8 cellular contexts compared by ENCODE assay signal in the genomic region with DNA sequence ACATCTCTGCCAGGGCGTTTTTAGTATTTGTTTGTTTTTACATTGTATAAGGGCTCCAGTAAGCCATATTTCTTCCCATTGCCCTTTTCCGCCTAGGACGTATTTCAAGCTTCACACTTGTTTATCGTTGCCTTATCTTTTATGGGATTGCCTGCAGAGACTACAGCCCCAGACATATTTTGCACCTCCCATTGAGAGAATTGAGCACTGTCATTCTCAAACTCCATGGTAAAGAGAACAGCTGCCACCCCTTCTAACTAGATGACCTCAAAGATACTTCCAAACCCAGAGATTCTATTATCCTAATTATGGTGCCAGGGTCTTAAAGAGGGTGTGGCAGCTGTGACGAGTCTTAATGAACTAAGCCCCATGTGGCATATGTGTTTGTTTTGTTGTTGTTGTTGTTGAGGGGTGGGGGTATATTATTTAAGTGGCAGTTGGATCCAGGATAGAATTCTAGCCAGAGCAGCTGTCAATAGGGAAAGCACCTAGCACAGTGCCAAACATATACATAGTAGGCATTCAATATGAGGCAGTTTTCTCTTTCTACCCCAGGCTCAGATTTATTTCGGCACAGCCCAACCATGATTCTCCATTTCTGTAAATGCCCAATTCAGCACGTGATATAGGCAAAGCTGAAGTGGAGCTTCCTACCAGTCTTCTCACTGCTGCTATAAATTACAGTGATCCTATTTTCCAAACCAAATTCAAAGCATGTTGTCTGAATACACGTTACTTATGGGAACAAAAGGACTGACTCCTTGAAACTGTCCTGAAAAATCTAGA. TPM values are rescaled to one million over a fixed set of nuclear protein-coding genes. Genes with fewer than 3 reads are reported as not detected.
DNase-seq lines count a peak whose midpoint lies in the region; ATAC-seq, FAIRE-seq and TF ChIP-seq lines count a peak whose summit lies in the region.

No MANE protein-coding gene starts in this region.

- H3K36me3 Mint-ChIP-seq in activated CD4-positive, alpha-beta T cell treated with anti-CD3 and anti-CD28 coated beads, Interleukin-2, amount 10 ng/mL, durations not matched to agents 7 days and 5 days (ENCODE audit: low read depth) = peaks cover 8% of the 10 kb centered on the region
- H3K36me3 Mint-ChIP-seq in activated naive CD8-positive, alpha-beta T cell treated with anti-CD3 and anti-CD28 coated beads for 36 hours = peaks cover 9% of the 10 kb centered on the region

- peak overlapping the region; percentile 89 for H3K4me3 Mint-ChIP-seq in activated CD4-positive, alpha-beta T cell treated with anti-CD3 and anti-CD28 coated beads, Interleukin-2, amount 10 ng/mL, durations not matched to agents 7 days and 5 days
- peak overlapping the region; percentile 99 for H3K4me3 Mint-ChIP-seq in activated naive CD8-positive, alpha-beta T cell treated with anti-CD3 and anti-CD28 coated beads for 36 hours

- intact Hi-C loops in HepG2 (cut with micrococcal nuclease; ENCODE audit: unreplicated experiment) = loop anchor here (2.0 kb wide), 1 partner anchor 17 kb away; no protein-coding TSS in a partner anchor

- TF ChIP-seq EP300 in HepG2 (IDR thresholded peaks at IDR 0.05; ENCODE audit: low read depth in 2 of 2, low read length in 2 of 2) = no peak
- no peak for TF ChIP-seq EP300 in HepG2 (CRISPR knock-in tag; IDR thresholded peaks at IDR 0.05; ENCODE audit: borderline replicate concordance)

- no peaks in the 10 kb centered on the region for H3K27me3 Mint-ChIP-seq in activated CD4-positive, alpha-beta T cell treated with anti-CD3 and anti-CD28 coated beads, Interleukin-2, amount 10 ng/mL, durations not matched to agents 7 days and 5 days
- no peaks in the 10 kb centered on the region for H3K27me3 Mint-ChIP-seq in activated naive CD8-positive, alpha-beta T cell treated with anti-CD3 and anti-CD28 coated beads for 36 hours

- peak overlapping the region; percentile 12 for H3K27ac Mint-ChIP-seq in activated CD4-positive, alpha-beta T cell treated with anti-CD3 and anti-CD28 coated beads, Interleukin-2, amount 10 ng/mL, durations not matched to agents 7 days and 5 days
- H3K27ac Mint-ChIP-seq in activated naive CD8-positive, alpha-beta T cell treated with anti-CD3 and anti-CD28 coated beads for 36 hours = peak overlapping the region; percentile 97

- H3K27ac ChIP-seq in HepG2 (ENCODE audit: extremely low read length, insufficient read depth, low read length) (peak overlapping the region; percentile 34), thoracic aorta (no peak overlapping the region)

- H3K9ac ChIP-seq in HepG2 (ENCODE audit: insufficient read depth, low read depth, low read length) = peak overlapping the region; percentile 60

- 20% methylated on average over 8 of the region's 8 CpGs for whole genome bisulfite sequencing in HepG2 (ENCODE audit: low lambda C conversion rate)

- POLR2A ChIA-PET in activated CD4-positive, alpha-beta T cell treated with anti-CD3 and anti-CD28 coated beads, Interleukin-2, amount 10 ng/mL, durations not matched to agents 7 days and 5 days (lab: Charles Lee) = no interaction called here
- POLR2A ChIA-PET in HepG2 (lab: Yijun Ruan, JAX) = interaction anchor here (1.2 to 2.7 kb wide), 2 partner anchors 16 to 123 kb away, joined by 3 to 24 read pairs; a partner anchor contains a TSS

- H3K4me3 ChIP-seq in HepG2 (replicated peaks in 1 of 3; ENCODE audit: insufficient read depth in 1 of 3, low read depth in 2 of 3, low read length in 3 of 3) (peak overlapping the region; percentile 82 to 98 (median 86)), thoracic aorta (peak overlapping the region; percentile 97)

- TF ChIP-seq CTCF in HepG2 (CRISPR knock-in tag; IDR thresholded peaks at IDR 0.05) = no peak
- TF ChIP-seq CTCF in thoracic aorta (IDR thresholded peaks at IDR 0.05) = no peak

- BruUV-seq in HepG2 (replicated peaks; lab: Mats Ljungman, UMichigan) = no TSS peak

- H3K79me2 ChIP-seq in HepG2 (ENCODE audit: insufficient read depth, low read length) = peaks cover 4% of the 10 kb centered on the region

- no peaks in the 10 kb centered on the region for H4K20me1 ChIP-seq in HepG2 (ENCODE audit: insufficient read depth, low read length)

- peaks cover 27% of the 10 kb centered on the region for H3K4me1 Mint-ChIP-seq in activated CD4-positive, alpha-beta T cell treated with anti-CD3 and anti-CD28 coated beads, Interleukin-2, amount 10 ng/mL, durations not matched to agents 7 days and 5 days
- H3K4me1 Mint-ChIP-seq in activated naive CD8-positive, alpha-beta T cell treated with anti-CD3 and anti-CD28 coated beads for 36 hours = peaks cover 24% of the 10 kb centered on the region

- no peaks in the 10 kb centered on the region for H3K9me3 ChIP-seq in HepG2 (ENCODE audit: low read length)
- no peaks in the 10 kb centered on the region for H3K9me3 ChIP-seq in thoracic aorta

- no peak for DNase-seq in activated CD4-positive, alpha-beta T cell treated with anti-CD3 and anti-CD28 coated beads, Interleukin-2, amount 10 ng/mL, durations not matched to agents 7 days and 5 days
- no peak for DNase-seq in activated CD4-positive, alpha-beta T cell treated with anti-CD3 and anti-CD28 coated beads for 1 hour
- DNase-seq in activated naive CD8-positive, alpha-beta T cell treated with anti-CD3 and anti-CD28 coated beads for 36 hours = no peak
- DNase-seq in HepG2 (ENCODE audit: low spot score) (no peak), thoracic aorta (ENCODE audit: low spot score) (no peak), SIG-M5 (lab: John Stamatoyannopoulos, UW) (no peak), DMS79 (lab: John Stamatoyannopoulos, UW) (no peak), urothelium cell line (ENCODE audit: low spot score) (no peak)

- peak; percentile 18; the same call in 1 of the 3 replicates for ATAC-seq in HepG2
- no peak for ATAC-seq in thoracic aorta (ENCODE audit: insufficient number of reproducible peaks, low FRiP score, low read depth)

- TF ChIP-seq POLR2A in HepG2 (IDR thresholded peaks at IDR 0.05; ENCODE audit: insufficient read depth in 1 of 2, low read depth in 2 of 2, low read length in 2 of 2) = no peak

- in situ Hi-C loops in HepG2 (cut with HindIII; ENCODE audit: extremely low pct_ligation_motif_present, low pct_unique_long_range_greater_than_20kb) = no loop called here

- no peaks in the 10 kb centered on the region for H3K9me3 Mint-ChIP-seq in activated CD4-positive, alpha-beta T cell treated with anti-CD3 and anti-CD28 coated beads, Interleukin-2, amount 10 ng/mL, durations not matched to agents 7 days and 5 days
- H3K9me3 Mint-ChIP-seq in activated naive CD8-positive, alpha-beta T cell treated with anti-CD3 and anti-CD28 coated beads for 36 hours = no peaks in the 10 kb centered on the region

- H2AFZ ChIP-seq in HepG2 (ENCODE audit: low read length) = peak overlapping the region; percentile 97

- H3K36me3 ChIP-seq in HepG2 (replicated peaks in 1 of 2; ENCODE audit: control insufficient read depth in 1 of 2, insufficient read depth in 2 of 2, low read length in 2 of 2) = no peaks in the 10 kb centered on the region; a peak in 1 of 5 replicates
- no peaks in the 10 kb centered on the region for H3K36me3 ChIP-seq in thoracic aorta

- no peak for FAIRE-seq in HepG2 (lab: Jason Lieb, UNC)
- no peak for FAIRE-seq in urothelium cell line (lab: Jason Lieb, UNC)

- H3K4me1 ChIP-seq in HepG2 (ENCODE audit: insufficient read depth, low read length) (peaks cover 23% of the 10 kb centered on the region), thoracic aorta (ENCODE audit: control insufficient read depth in 1 of 2, low read depth in 2 of 2) (peaks cover 14 to 25% of the 10 kb centered on the region in 2 donors)

- no peak for TF ChIP-seq RAD21 in HepG2 (CRISPR knock-in tag; IDR thresholded peaks at IDR 0.05)

- H3K4me2 ChIP-seq in HepG2 (ENCODE audit: low read depth, low read length) = peak overlapping the region; percentile 96

- H3K27me3 ChIP-seq in HepG2 (ENCODE audit: control insufficient read depth in 1 of 2, insufficient read depth in 2 of 2, low read length in 2 of 2) = no peaks in the 10 kb centered on the region; a peak in 1 of 5 replicates
- no peaks in the 10 kb centered on the region for H3K27me3 ChIP-seq in thoracic aorta (replicated peaks; ENCODE audit: insufficient read depth)

- CTCF ChIA-PET in activated CD4-positive, alpha-beta T cell treated with anti-CD3 and anti-CD28 coated beads, Interleukin-2, amount 10 ng/mL, durations not matched to agents 7 days and 5 days (lab: Charles Lee) = interaction anchor here (1.0 to 1.3 kb wide), 7 partner anchors 10 to 64 kb away, joined by 3 to 11 read pairs (median 4); a partner anchor contains a TSS
- CTCF ChIA-PET in HepG2 (lab: Yijun Ruan, JAX; ENCODE audit: low intra/inter-chr PET ratio, low total read pairs) = no interaction called here

RNA-seq across cellular contexts. Expression of a gene that starts 0.9 kb away (rescaled TPM):
- total RNA-seq in activated CD4-positive, alpha-beta T cell treated with anti-CD3 and anti-CD28 coated beads, Interleukin-2, amount 10 ng/mL, durations not matched to agents 7 days and 5 days = 10 to 100 TPM; 22.9 to 27.9 TPM
- 10 to 100 TPM; 24.1 to 24.3 TPM for total RNA-seq in activated naive CD8-positive, alpha-beta T cell treated with anti-CD3 and anti-CD28 coated beads for 36 hours
- 17.4 and 26.3 TPM in 2 replicates for total RNA-seq in HepG2 (2016; rRNA removed; fragmentation: Illumina TruSeq; extraction: Trizol)
- total RNA-seq in HepG2 (2016; cell fraction: cytosol; rRNA removed; fragmentation: Illumina TruSeq; extraction: Trizol; ENCODE audit: low read depth) = 5.3 and 6.3 TPM in 2 replicates
- 16.7 and 24.8 TPM in 2 replicates for total RNA-seq in HepG2 (2016; cell fraction: insoluble cytoplasmic fraction; rRNA removed; fragmentation: Illumina TruSeq; extraction: Trizol)
- total RNA-seq in HepG2 (2016; cell fraction: membrane; rRNA removed; fragmentation: Illumina TruSeq; extraction: Trizol) = 6.0 and 6.4 TPM in 2 replicates
- total RNA-seq in HepG2 (2016; cell fraction: nucleus; rRNA removed; fragmentation: Illumina TruSeq; extraction: Trizol) = 22.1 and 25.2 TPM in 2 replicates
- 15.9 and 17.1 TPM in 2 replicates for polyA plus RNA-seq in HepG2 (2011; rRNA removed)
- 7.3 and 7.4 TPM in 2 replicates for polyA plus RNA-seq in HepG2 (2011; cell fraction: cytosol; rRNA removed)
- 34.5 and 38.3 TPM in 2 replicates for polyA plus RNA-seq in HepG2 (2011; cell fraction: nucleus; rRNA removed)
- polyA plus RNA-seq in HepG2 (2012) = 6.2 and 7.1 TPM in 2 replicates
- 0.49 and 0.59 TPM in 2 replicates for polyA plus RNA-seq in HepG2 (2016; cell fraction: cytosol; fragmentation: Illumina TruSeq; extraction: Trizol; ENCODE audit: low read depth)
- 13.4 and 14.5 TPM in 2 replicates for polyA plus RNA-seq in HepG2 (2016; cell fraction: insoluble cytoplasmic fraction; fragmentation: Illumina TruSeq; extraction: Trizol; ENCODE audit: low read depth)
- 0.92 and 1.1 TPM in 2 replicates for polyA plus RNA-seq in HepG2 (2016; cell fraction: membrane; fragmentation: Illumina TruSeq; extraction: Trizol; ENCODE audit: low read depth)
- 29.6 and 32.3 TPM in 2 replicates for polyA plus RNA-seq in HepG2 (2016; cell fraction: nucleus; fragmentation: Illumina TruSeq; extraction: Trizol; ENCODE audit: insufficient read depth, low read depth)
- 22.3 and 59.9 TPM in 2 replicates for polyA minus RNA-seq in HepG2 (2011; rRNA and poly(A)+ RNA removed; ENCODE audit: low replicate concordance)
- 10.6 and 14.0 TPM in 2 replicates for polyA minus RNA-seq in HepG2 (2011; cell fraction: cytosol; rRNA and poly(A)+ RNA removed)
- 40.2 and 48.4 TPM in 2 replicates for polyA minus RNA-seq in HepG2 (2011; cell fraction: nucleus; rRNA and poly(A)+ RNA removed)
- total RNA-seq in thoracic aorta = 10 to 100 TPM; 23.2 to 31.5 TPM

RNA-seq across cellular contexts. Expression of a gene that starts 23.5 kb away (rescaled TPM):
- total RNA-seq in activated CD4-positive, alpha-beta T cell treated with anti-CD3 and anti-CD28 coated beads, Interleukin-2, amount 10 ng/mL, durations not matched to agents 7 days and 5 days = 1 to 10 TPM; 9.8 to 9.9 TPM
- total RNA-seq in activated naive CD8-positive, alpha-beta T cell treated with anti-CD3 and anti-CD28 coated beads for 36 hours = under 1 TPM; 0.68 TPM
- total RNA-seq in HepG2 (2016; rRNA removed; fragmentation: Illumina TruSeq; extraction: Trizol) (0.06 and 0.07 TPM in 2 replicates), thoracic aorta (10 to 100 TPM; 29.8 to 39.4 TPM)
- not detected in 2 replicates for total RNA-seq in HepG2 (2016; cell fraction: cytosol; rRNA removed; fragmentation: Illumina TruSeq; extraction: Trizol; ENCODE audit: low read depth)
- total RNA-seq in HepG2 (2016; cell fraction: insoluble cytoplasmic fraction; rRNA removed; fragmentation: Illumina TruSeq; extraction: Trizol) = 0.03 and 0.04 TPM in 2 replicates
- not detected in 2 replicates for total RNA-seq in HepG2 (2016; cell fraction: membrane; rRNA removed; fragmentation: Illumina TruSeq; extraction: Trizol)
- 0.09 and 0.13 TPM in 2 replicates for total RNA-seq in HepG2 (2016; cell fraction: nucleus; rRNA removed; fragmentation: Illumina TruSeq; extraction: Trizol)
- polyA plus RNA-seq in HepG2 (2011; rRNA removed) = under 0.01 and 0.01 TPM in 2 replicates
- under 0.01 TPM in 2 replicates for polyA plus RNA-seq in HepG2 (2011; cell fraction: cytosol; rRNA removed)
- 0.02 TPM in 1 of 2 replicates, not detected in the other for polyA plus RNA-seq in HepG2 (2011; cell fraction: nucleus; rRNA removed)
- 0.01 TPM in 1 of 2 replicates, not detected in the other for polyA plus RNA-seq in HepG2 (2012)
- polyA plus RNA-seq in HepG2 (2016; cell fraction: cytosol; fragmentation: Illumina TruSeq; extraction: Trizol; ENCODE audit: low read depth) = 0.01 TPM in 2 replicates
- 0.03 and 0.05 TPM in 2 replicates for polyA plus RNA-seq in HepG2 (2016; cell fraction: insoluble cytoplasmic fraction; fragmentation: Illumina TruSeq; extraction: Trizol; ENCODE audit: low read depth)
- polyA plus RNA-seq in HepG2 (2016; cell fraction: membrane; fragmentation: Illumina TruSeq; extraction: Trizol; ENCODE audit: low read depth) = not detected in 2 replicates
- 0.05 and 0.09 TPM in 2 replicates for polyA plus RNA-seq in HepG2 (2016; cell fraction: nucleus; fragmentation: Illumina TruSeq; extraction: Trizol; ENCODE audit: insufficient read depth, low read depth)
- 0.02 and 2.8 TPM in 2 replicates for polyA minus RNA-seq in HepG2 (2011; rRNA and poly(A)+ RNA removed; ENCODE audit: low replicate concordance)
- 0.09 TPM in 1 of 2 replicates, not detected in the other for polyA minus RNA-seq in HepG2 (2011; cell fraction: cytosol; rRNA and poly(A)+ RNA removed)
- not detected in 2 replicates for polyA minus RNA-seq in HepG2 (2011; cell fraction: nucleus; rRNA and poly(A)+ RNA removed)

Comparison
In these comparisons a context has a peak if more than half of its experiments do, and no peak if none do; other contexts are left out.
1. RNA of a gene that starts 23.5 kb away (total RNA-seq): 29.8 to 39.4 TPM in thoracic aorta and 9.8 to 9.9 TPM in activated CD4-positive, alpha-beta T cell treated with anti-CD3 and anti-CD28 coated beads, Interleukin-2, amount 10 ng/mL, durations not matched to agents 7 days and 5 days; 0.68 TPM in activated naive CD8-positive, alpha-beta T cell treated with anti-CD3 and anti-CD28 coated beads for 36 hours and 0.03 to 0.13 TPM in HepG2; every median in the first group is over 4 times any median in the second.